16 cellular contexts compared by ENCODE assay signal in genomic region chr7:105766421-105767191, GRCh38.
DNase-seq lines count a peak whose midpoint lies in the region; ATAC-seq and TF ChIP-seq lines count a peak whose summit lies in the region.
"Had no signal": no experiment of that assay in that cellular context is flagged by ENCODE, and none has a peak within 500 bp of the region (broad histone marks: within the 10 kb centered on the region; RNA-seq: fewer than 3 reads in every experiment).

No MANE protein-coding gene starts in this region.

- DNase-seq in stimulated activated naive CD4-positive, alpha-beta T cell treated with Interleukin-2 at 50 U/mL for 16 hours (lab: John Stamatoyannopoulos, UW) = peak; percentile 4
- DNase-seq in stimulated activated naive CD4-positive, alpha-beta T cell (lab: John Stamatoyannopoulos, UW) = no peak
- peak; percentile 55 for DNase-seq in cerebellum (ENCODE audit: low spot score)
- DNase-seq in T-cell = no peak
- DNase-seq in inferior parietal cortex (ENCODE audit: extremely low spot score) = no peak
- DNase-seq in right lobe of liver = no peak
- DNase-seq: activated CD4-positive, alpha-beta T cell treated with anti-CD3 and anti-CD28 coated beads, Interleukin-2, amount 10 ng/mL, durations not matched to agents 7 days and 5 days; DMS79; HFFc6; left colon; PC-3 had no signal

- no peaks in the 10 kb centered on the region for H3K9me3 ChIP-seq in right lobe of liver
- H3K9me3 ChIP-seq: BLaER1 treated with 17β-estradiol and CSF1 and Interleukin-3, amounts not matched to agents 10 nM and 100 nM; prostate gland had no signal

- no peak overlapping the region for H3K27ac Mint-ChIP-seq in T-cell
- H3K27ac Mint-ChIP-seq: activated CD4-positive, alpha-beta T cell treated with anti-CD3 and anti-CD28 coated beads, Interleukin-2, amount 10 ng/mL, durations not matched to agents 7 days and 5 days; HFFc6; stimulated activated naive CD8-positive, alpha-beta T cell treated with anti-CD3 and anti-CD28 coated beads, Interleukin-15, Interleukin-2, amounts not matched to agents 100 ng/mL and 50 ng/mL, for 24 hours had no signal

- H3K27ac ChIP-seq in right lobe of liver = no peak overlapping the region
- H3K27ac ChIP-seq: BLaER1 treated with 17β-estradiol and CSF1 and Interleukin-3, amounts not matched to agents 10 nM and 100 nM; prostate gland had no signal

- ATAC-seq in HG02885 (IDR thresholded peaks at IDR 0.05; ENCODE audit: poor library complexity, unreplicated experiment) (peak; percentile 49), T-cell (replicated peaks in 1 of 4) (no peak), GM21717 (IDR thresholded peaks at IDR 0.05; ENCODE audit: unreplicated experiment) (no peak), right lobe of liver (no peak)
- ATAC-seq: left colon, PC-3 had no signal

- H3K27me3 Mint-ChIP-seq in T-cell = no peaks in the 10 kb centered on the region
- H3K27me3 Mint-ChIP-seq: stimulated activated naive CD8-positive, alpha-beta T cell treated with anti-CD3 and anti-CD28 coated beads, Interleukin-15, Interleukin-2, amounts not matched to agents 100 ng/mL and 50 ng/mL, for 24 hours had no signal

- no peak overlapping the region for H3K4me3 Mint-ChIP-seq in T-cell
- H3K4me3 Mint-ChIP-seq: activated CD4-positive, alpha-beta T cell treated with anti-CD3 and anti-CD28 coated beads, Interleukin-2, amount 10 ng/mL, durations not matched to agents 7 days and 5 days; HFFc6; stimulated activated naive CD8-positive, alpha-beta T cell treated with anti-CD3 and anti-CD28 coated beads, Interleukin-15, Interleukin-2, amounts not matched to agents 100 ng/mL and 50 ng/mL, for 24 hours had no signal

- POLR2A ChIA-PET in T-cell (lab: Charles Lee) = no interaction called here

- WGBS in right lobe of liver (ENCODE audit: insufficient coverage, low coverage, low lambda C conversion rate, missing lambda C conversion rate) = 84% methylated on average over 13 of the region's 15 CpGs

- no peaks in the 10 kb centered on the region for H3K27me3 ChIP-seq in right lobe of liver
- H3K27me3 ChIP-seq: BLaER1 treated with 17β-estradiol and CSF1 and Interleukin-3, amounts not matched to agents 10 nM and 100 nM had no signal

- H3K4me3 ChIP-seq in right lobe of liver = no peak overlapping the region
- H3K4me3 ChIP-seq: BLaER1 treated with 17β-estradiol and CSF1 and Interleukin-3, amounts not matched to agents 10 nM and 100 nM; prostate gland had no signal

- intact Hi-C loops in right lobe of liver (cut with DNase I) = loop anchor here (10.0 kb wide), 2 partner anchors 248 to 278 kb away; no protein-coding TSS in a partner anchor

- no peak for TF ChIP-seq CTCF in right lobe of liver (IDR thresholded peaks at IDR 0.05)

- no peaks in the 10 kb centered on the region for H3K4me1 ChIP-seq in right lobe of liver
- H3K4me1 ChIP-seq: prostate gland had no signal

- no peak for TF ChIP-seq POLR2A in right lobe of liver (IDR thresholded peaks at IDR 0.05)

- H3K36me3 ChIP-seq in right lobe of liver = no peaks in the 10 kb centered on the region
- H3K36me3 ChIP-seq: prostate gland had no signal

- H3K9me3 Mint-ChIP-seq in T-cell = no peaks in the 10 kb centered on the region
- H3K9me3 Mint-ChIP-seq: activated CD4-positive, alpha-beta T cell treated with anti-CD3 and anti-CD28 coated beads, Interleukin-2, amount 10 ng/mL, durations not matched to agents 7 days and 5 days; HFFc6; stimulated activated naive CD8-positive, alpha-beta T cell treated with anti-CD3 and anti-CD28 coated beads, Interleukin-15, Interleukin-2, amounts not matched to agents 100 ng/mL and 50 ng/mL, for 24 hours had no signal

- CTCF ChIA-PET in T-cell (lab: Charles Lee) = interaction anchor here (0.5 to 0.6 kb wide), 2 partner anchors 9 to 362 kb away, joined by 4 read pairs; no protein-coding TSS in a partner anchor

- H3K4me1 Mint-ChIP-seq in T-cell = peaks cover 18 to 33% (median 21%) of the 10 kb centered on the region in 3 donors

- H3K36me3 Mint-ChIP-seq in T-cell = peaks cover 3% of the 10 kb centered on the region

Comparison
In these comparisons a context has a peak if more than half of its experiments do, and no peak if none do; other contexts are left out.
1. DNase-seq: peak in stimulated activated naive CD4-positive, alpha-beta T cell treated with Interleukin-2 at 50 U/mL for 16 hours (single experiment) and cerebellum (single experiment); none in stimulated activated naive CD4-positive, alpha-beta T cell (0 of 6), T-cell (0 of 34), inferior parietal cortex (single experiment) and right lobe of liver (0 of 3).